ENCODE assay signal across 24 cellular contexts in genomic region chr14:77485256-77485655, GRCh38. TPM values are rescaled to one million over a fixed set of nuclear protein-coding genes. Genes with fewer than 3 reads are reported as not detected.
DNase-seq lines count a peak whose midpoint lies in the region; ATAC-seq and TF ChIP-seq lines count a peak whose summit lies in the region.
"Had no signal": no experiment of that assay in that cellular context is flagged by ENCODE, and none has a peak within 500 bp of the region (broad histone marks: within the 10 kb centered on the region; RNA-seq: fewer than 3 reads in every experiment).

No MANE protein-coding gene starts in this region.

- H4K5ac ChIP-seq in mesendoderm (ENCODE audit: low read length) = no peak overlapping the region

- H3K9me2 ChIP-seq in GM23248 (ENCODE audit: insufficient read depth) = no peaks in the 10 kb centered on the region

- H3K36me3 Mint-ChIP-seq in activated T-cell treated with anti-CD3 and anti-CD28 coated beads, Interleukin-2, amount 50 U/mL, for 72 hours (ENCODE audit: insufficient read depth in 2 of 2) = no peaks in the 10 kb centered on the region
- H3K36me3 Mint-ChIP-seq: activated CD4-positive, alpha-beta memory T cell treated with anti-CD3 and anti-CD28 coated beads for 36 hours; naive thymus-derived CD8-positive, alpha-beta T cell; stimulated activated memory B cell treated with anti-CD40 and anti-IgM and Interleukin-4, amounts not matched to agents 10 μg/mL and 1 μg/mL and 100 μg/mL, for 72 hours had no signal

- no peak for TF ChIP-seq POLR2A in tibial nerve (IDR thresholded peaks at IDR 0.05)

- H3K4me1 ChIP-seq in GM23248 (ENCODE audit: insufficient read depth) (0 out of 2 replicates have a peak, but pooled peaks cover 7% of the 10 kb centered on the region), tibial nerve (no peaks in the 10 kb centered on the region), mesendoderm (ENCODE audit: control insufficient read depth, low read depth, low read length) (no peaks in the 10 kb centered on the region)
- H3K4me1 ChIP-seq: uterus had no signal

- H2BK120ac ChIP-seq in mesendoderm (ENCODE audit: low read depth, low read length) = no peak overlapping the region

- no peaks in the 10 kb centered on the region for H3K9me3 Mint-ChIP-seq in activated T-cell treated with anti-CD3 and anti-CD28 coated beads, Interleukin-2, amount 50 U/mL, for 72 hours
- H3K9me3 Mint-ChIP-seq: activated CD4-positive, alpha-beta memory T cell treated with anti-CD3 and anti-CD28 coated beads for 36 hours; GM23338; naive thymus-derived CD8-positive, alpha-beta T cell; stimulated activated memory B cell treated with anti-CD40 and anti-IgM and Interleukin-4, amounts not matched to agents 10 μg/mL and 1 μg/mL and 100 μg/mL, for 72 hours had no signal

- H2BK5ac ChIP-seq in mesendoderm (ENCODE audit: low read length) = no peak overlapping the region

- H3K27me3 ChIP-seq in GM23248 (replicated peaks; ENCODE audit: insufficient read depth) (no peaks in the 10 kb centered on the region), tibial nerve (no peaks in the 10 kb centered on the region), mesendoderm (ENCODE audit: insufficient read depth, low read length, poor library complexity) (no peaks in the 10 kb centered on the region)
- H3K27me3 ChIP-seq: brain microvascular endothelial cell, ovary, uterus had no signal

- H3K9ac ChIP-seq in GM23248 = no peak overlapping the region
- H3K9ac ChIP-seq in mesendoderm (ENCODE audit: low read length) = no peak overlapping the region

- no peaks in the 10 kb centered on the region for H4K20me1 ChIP-seq in GM23248 (ENCODE audit: insufficient read depth)

- H3K9me3 ChIP-seq in GM23248 (ENCODE audit: low read depth) (no peaks in the 10 kb centered on the region), tibial nerve (no peaks in the 10 kb centered on the region)
- H3K9me3 ChIP-seq: ovary, uterus had no signal

- peak; percentile 17 for DNase-seq in AG10803 (ENCODE audit: low read depth)
- peak; percentile 62 for DNase-seq in GM23248
- peak; percentile 26 for DNase-seq in myocyte (ENCODE audit: low read depth)
- no peak for DNase-seq in activated T-cell treated with anti-CD3 and anti-CD28 coated beads, Interleukin-2, amount 50 U/mL, for 72 hours
- no peak for DNase-seq in tibial nerve (ENCODE audit: low spot score in 2 of 2)
- DNase-seq in A172 (ENCODE audit: low spot score) = no peak
- DNase-seq in mesendoderm = no peak
- DNase-seq: activated CD4-positive, alpha-beta memory T cell treated with anti-CD3 and anti-CD28 coated beads for 36 hours; activated CD4-positive, CD25-positive, alpha-beta regulatory T cell; activated CD8-positive, alpha-beta memory T cell treated with anti-CD3 and anti-CD28 coated beads, Interleukin-2, amount 50 U/mL, for 48 hours; brain microvascular endothelial cell; effector CD8-positive, alpha-beta T cell; NCI-H1092 treated with DMSO at 0.1 percent for 48 hours; NCI-H187 treated with DMSO at 0.1 percent for 48 hours; NCI-H226; NCI-H82; ovary; Right ventricle myocardium superior; stimulated activated CD4-positive, alpha-beta T cell treated with anti-CD3 and anti-CD28 coated beads, Interleukin-4, amount 100 ng/mL, for 1 hour; uterus had no signal

- ATAC-seq in SK-N-SH treated with all-trans-retinoic acid at 6 μM for 48 hours = peak; percentile 43
- ATAC-seq in activated T-cell treated with anti-CD3 and anti-CD28 coated beads, Interleukin-2, amount 50 U/mL, for 72 hours (replicated peaks in 1 of 2) = no peak
- ATAC-seq: GM23338; naive thymus-derived CD8-positive, alpha-beta T cell; stimulated activated memory B cell treated with anti-CD40 and anti-IgM and Interleukin-4, amounts not matched to agents 10 μg/mL and 1 μg/mL and 100 μg/mL, for 72 hours had no signal

- no peak overlapping the region for H4K8ac ChIP-seq in mesendoderm (ENCODE audit: low read depth, low read length)

- TF ChIP-seq CTCF in AG10803 (conservative IDR thresholded peaks at IDR 0.05; ENCODE audit: low read length) = no peak
- TF ChIP-seq CTCF in tibial nerve (IDR thresholded peaks at IDR 0.05) = no peak

- no peak overlapping the region for H3K18ac ChIP-seq in mesendoderm (ENCODE audit: low read length)

- no peaks in the 10 kb centered on the region for H3K79me1 ChIP-seq in mesendoderm (ENCODE audit: low read length)

- no peaks in the 10 kb centered on the region for H3K36me3 ChIP-seq in GM23248 (ENCODE audit: low read depth)
- no peaks in the 10 kb centered on the region for H3K36me3 ChIP-seq in tibial nerve
- H3K36me3 ChIP-seq in mesendoderm (ENCODE audit: control insufficient read depth, insufficient read depth, low read length) = no peaks in the 10 kb centered on the region
- H3K36me3 ChIP-seq: brain microvascular endothelial cell, ovary, uterus had no signal

- no peak overlapping the region for H3K56ac ChIP-seq in mesendoderm (ENCODE audit: low read length)

- H3K79me2 ChIP-seq in GM23248 (ENCODE audit: insufficient read depth) = no peaks in the 10 kb centered on the region
- no peaks in the 10 kb centered on the region for H3K79me2 ChIP-seq in mesendoderm (ENCODE audit: control insufficient read depth, insufficient read depth, low read length)

- H3K4me3 ChIP-seq in AG10803 (ENCODE audit: low read length) = no peak overlapping the region
- no peak overlapping the region for H3K4me3 ChIP-seq in GM23248
- H3K4me3 ChIP-seq in tibial nerve = no peak overlapping the region
- H3K4me3 ChIP-seq in mesendoderm (ENCODE audit: low read length) = no peak overlapping the region
- H3K4me3 ChIP-seq: GM23338, ovary, uterus had no signal

- no peaks in the 10 kb centered on the region for H3K4me1 Mint-ChIP-seq in activated T-cell treated with anti-CD3 and anti-CD28 coated beads, Interleukin-2, amount 50 U/mL, for 72 hours (ENCODE audit: low read depth)
- H3K4me1 Mint-ChIP-seq: GM23338; naive thymus-derived CD8-positive, alpha-beta T cell; stimulated activated memory B cell treated with anti-CD40 and anti-IgM and Interleukin-4, amounts not matched to agents 10 μg/mL and 1 μg/mL and 100 μg/mL, for 72 hours had no signal

- no peak for TF ChIP-seq EP300 in tibial nerve (IDR thresholded peaks at IDR 0.05)

- no peak overlapping the region for H3K4ac ChIP-seq in mesendoderm (ENCODE audit: low read depth, low read length)

- H3K27me3 Mint-ChIP-seq in activated T-cell treated with anti-CD3 and anti-CD28 coated beads, Interleukin-2, amount 50 U/mL, for 72 hours (ENCODE audit: low read depth) = no peaks in the 10 kb centered on the region
- H3K27me3 Mint-ChIP-seq: activated CD4-positive, alpha-beta memory T cell treated with anti-CD3 and anti-CD28 coated beads for 36 hours; naive thymus-derived CD8-positive, alpha-beta T cell; stimulated activated memory B cell treated with anti-CD40 and anti-IgM and Interleukin-4, amounts not matched to agents 10 μg/mL and 1 μg/mL and 100 μg/mL, for 72 hours had no signal

- no peak overlapping the region for H3K27ac ChIP-seq in GM23248
- no peak overlapping the region for H3K27ac ChIP-seq in tibial nerve
- no peak overlapping the region for H3K27ac ChIP-seq in mesendoderm (ENCODE audit: low read depth, low read length)
- H3K27ac ChIP-seq: brain microvascular endothelial cell, ovary, uterus had no signal

- H3K4me2 ChIP-seq in GM23248 (ENCODE audit: unreplicated experiment) (no peak overlapping the region), mesendoderm (ENCODE audit: low read length) (no peak overlapping the region)
- H3K4me2 ChIP-seq: GM23338 had no signal

- H2BK15ac ChIP-seq in mesendoderm (replicated peaks; ENCODE audit: low read depth) = no peak overlapping the region

- no peak overlapping the region for H3K23ac ChIP-seq in mesendoderm (ENCODE audit: low read length)

- H3F3A ChIP-seq in GM23248 (ENCODE audit: insufficient read depth) = peaks cover 11% of the 10 kb centered on the region

- WGBS in GM23248 (ENCODE audit: low coverage in 1 of 2, low lambda C conversion rate in 2 of 2, missing lambda C conversion rate in 2 of 2), 2 experiments = 58 to 66% methylated on average over 3 of the region's 3 CpGs
- WGBS in tibial nerve, 2 donors = 71 to 76% methylated on average over 3 of the region's 3 CpGs
- no CpG with 5 or more reads among the region's 3 CpGs for WGBS in mesendoderm (ENCODE audit: extremely low coverage, insufficient coverage, low lambda C conversion rate)

- no peak overlapping the region for H3K4me3 Mint-ChIP-seq in activated T-cell treated with anti-CD3 and anti-CD28 coated beads, Interleukin-2, amount 50 U/mL, for 72 hours
- H3K4me3 Mint-ChIP-seq: activated CD4-positive, alpha-beta memory T cell treated with anti-CD3 and anti-CD28 coated beads for 36 hours; GM23338; naive thymus-derived CD8-positive, alpha-beta T cell; stimulated activated memory B cell treated with anti-CD40 and anti-IgM and Interleukin-4, amounts not matched to agents 10 μg/mL and 1 μg/mL and 100 μg/mL, for 72 hours had no signal

- H3K27ac Mint-ChIP-seq in activated T-cell treated with anti-CD3 and anti-CD28 coated beads, Interleukin-2, amount 50 U/mL, for 72 hours = no peak overlapping the region
- H3K27ac Mint-ChIP-seq: activated CD4-positive, alpha-beta memory T cell treated with anti-CD3 and anti-CD28 coated beads for 36 hours; GM23338; stimulated activated memory B cell treated with anti-CD40 and anti-IgM and Interleukin-4, amounts not matched to agents 10 μg/mL and 1 μg/mL and 100 μg/mL, for 72 hours had no signal

- in situ Hi-C loops in GM23248 (cut with MboI) = no loop called here

- H2AFZ ChIP-seq in GM23248 = no peak overlapping the region
- H2AFZ ChIP-seq: GM23338 had no signal

- no peak overlapping the region for H2AK5ac ChIP-seq in mesendoderm (ENCODE audit: low read length)

RNA-seq across cellular contexts. Expression of gene ISM2, which starts 13.4 kb away (rescaled TPM):
- total RNA-seq in GM23248 (2014; rRNA removed; shearing (Covaris generic)) = 2.6 TPM in 1 of 2 replicates, not detected in the other
- polyA plus RNA-seq in GM23248 (2016; fragmentation: Nextera tagmentation; extraction: Ambion mirVana) = 0.11 TPM in 1 of 2 replicates, not detected in the other
- 0.05 TPM in 1 of 2 replicates, not detected in the other for total RNA-seq in myocyte
- 0.11 TPM for polyA plus RNA-seq in myocyte (2012)
- not detected for total RNA-seq in activated T-cell treated with anti-CD3 and anti-CD28 coated beads, Interleukin-2, amount 50 U/mL, for 72 hours
- under 1 TPM in 1 of 4 donors, not detected in 3; 0.44 TPM for total RNA-seq in tibial nerve
- 2.8 TPM in 1 of 2 replicates, not detected in the other for total RNA-seq in A172 (2014; rRNA removed; shearing (Covaris generic))
- polyA plus RNA-seq in mesendoderm (2013, experiment 1 of 2) = 0.35 TPM
- 0.56 TPM for polyA plus RNA-seq in mesendoderm (2013, experiment 2 of 2)
- total RNA-seq: activated CD4-positive, alpha-beta memory T cell treated with anti-CD3 and anti-CD28 coated beads for 36 hours; naive thymus-derived CD8-positive, alpha-beta T cell; Right ventricle myocardium superior had no signal
- polyA plus RNA-seq: naive thymus-derived CD8-positive, alpha-beta T cell had no signal

RNA-seq across cellular contexts. Expression of gene AHSA1, which starts 27.4 kb away (rescaled TPM):
- total RNA-seq in GM23248 (2014; rRNA removed; shearing (Covaris generic)) = 122 and 137 TPM in 2 replicates
- polyA plus RNA-seq in GM23248 (2016; fragmentation: Nextera tagmentation; extraction: Ambion mirVana) = 130 TPM in 2 replicates
- total RNA-seq in myocyte = 165 and 207 TPM in 2 replicates
- polyA plus RNA-seq in myocyte (2012) = 138 TPM
- 100 to 1,000 TPM in 1 of 2 donors, 10 to 100 TPM in 1; 79.1 to 101 TPM for total RNA-seq in activated T-cell treated with anti-CD3 and anti-CD28 coated beads, Interleukin-2, amount 50 U/mL, for 72 hours
- total RNA-seq in tibial nerve = 100 to 1,000 TPM in 2 of 4 donors, 10 to 100 TPM in 2; 58.5 to 146 (median 102) TPM
- total RNA-seq in A172 (2014; rRNA removed; shearing (Covaris generic)) = 178 and 229 TPM in 2 replicates
- polyA plus RNA-seq in mesendoderm (2013, experiment 1 of 2) = 150 TPM
- polyA plus RNA-seq in mesendoderm (2013, experiment 2 of 2) = 144 TPM

RNA-seq across cellular contexts. Expression of gene VIPAS39, which starts 27.9 kb away (rescaled TPM):
- 25.0 and 59.8 TPM in 2 replicates for total RNA-seq in GM23248 (2014; rRNA removed; shearing (Covaris generic))
- 14.9 TPM in 2 replicates for polyA plus RNA-seq in GM23248 (2016; fragmentation: Nextera tagmentation; extraction: Ambion mirVana)
- total RNA-seq in myocyte (20.0 and 20.2 TPM in 2 replicates), tibial nerve (10 to 100 TPM; 10.5 to 24.0 (median 16.2) TPM)
- 27.2 TPM for polyA plus RNA-seq in myocyte (2012)
- total RNA-seq in activated T-cell treated with anti-CD3 and anti-CD28 coated beads, Interleukin-2, amount 50 U/mL, for 72 hours = 10 to 100 TPM; 18.9 to 25.5 TPM
- total RNA-seq in A172 (2014; rRNA removed; shearing (Covaris generic)) = 16.1 and 20.5 TPM in 2 replicates
- 14.4 TPM for polyA plus RNA-seq in mesendoderm (2013, experiment 1 of 2)
- polyA plus RNA-seq in mesendoderm (2013, experiment 2 of 2) = 13.7 TPM

Comparison
In these comparisons a context has a peak if more than half of its experiments do, and no peak if none do; other contexts are left out.
1. DNase-seq: peak in AG10803 (single experiment), GM23248 (single experiment) and myocyte (single experiment); none in activated T-cell treated with anti-CD3 and anti-CD28 coated beads, Interleukin-2, amount 50 U/mL, for 72 hours (0 of 2), tibial nerve (0 of 2), A172 (single experiment) and mesendoderm (single experiment).